ENCODE assay signal across 31 cellular contexts in the genomic region with DNA sequence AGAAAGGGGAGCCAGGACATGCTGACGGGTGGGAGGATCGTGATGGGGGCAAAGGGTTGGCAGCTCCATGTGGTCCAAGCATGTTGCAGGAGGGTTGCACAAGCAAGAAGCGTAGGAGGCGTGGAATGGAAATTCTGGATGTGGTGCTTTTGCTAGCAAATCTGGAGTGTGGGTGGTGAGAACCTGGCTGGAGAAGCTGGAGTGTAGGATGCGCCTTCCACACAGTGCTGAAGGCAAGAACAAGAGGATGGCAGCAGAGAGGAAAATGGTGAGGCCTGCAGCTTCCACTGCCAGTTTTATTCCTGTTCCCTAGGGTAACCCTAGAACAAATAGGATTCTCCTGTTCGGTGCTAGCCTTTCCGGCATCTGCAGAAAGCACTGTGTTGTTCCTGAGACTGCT. TPM values are rescaled to one million over a fixed set of nuclear protein-coding genes. Genes with fewer than 3 reads are reported as not detected.
"Had no signal": no experiment of that assay in that cellular context is flagged by ENCODE, and none has a peak within 500 bp of the region (broad histone marks: within the 10 kb centered on the region; RNA-seq: fewer than 3 reads in every experiment).

No MANE protein-coding gene starts in this region.

- H3K9me3 Mint-ChIP-seq: activated B cell treated with CpG ODN at 0.5 μM for 24 hours; activated CD4-positive, alpha-beta T cell treated with anti-CD3 and anti-CD28 coated beads, Interleukin-2, amount 10 ng/mL, durations not matched to agents 24 days and 14 days; activated naive CD4-positive, alpha-beta T cell treated with anti-CD3 and anti-CD28 coated beads, Interleukin-2, amount 10 ng/mL, durations not matched to agents 7 days and 5 days; activated naive CD8-positive, alpha-beta T cell treated with anti-CD3 and anti-CD28 coated beads for 36 hours; activated T-cell treated with anti-CD3 and anti-CD28 coated beads, Interleukin-2, amount 50 U/mL, for 24 hours; activated T-helper 1 cell treated with anti-CD3 and anti-CD28 coated beads, Interleukin-12 subunit alpha, Interleukin-12 subunit beta, Interleukin-2, Interleukin-4 antibody, amounts not matched to agents 30 ng/mL and 10 ng/mL and 1 ng/mL, durations not matched to agents 14 hours and 24 hours and 36 hours; T-cell had no signal

- H3K4me3 Mint-ChIP-seq: activated B cell treated with CpG ODN at 0.5 μM for 24 hours; activated CD4-positive, alpha-beta T cell treated with anti-CD3 and anti-CD28 coated beads, Interleukin-2, amount 10 ng/mL, durations not matched to agents 24 days and 14 days; activated naive CD4-positive, alpha-beta T cell treated with anti-CD3 and anti-CD28 coated beads, Interleukin-2, amount 10 ng/mL, durations not matched to agents 7 days and 5 days; activated naive CD8-positive, alpha-beta T cell treated with anti-CD3 and anti-CD28 coated beads for 36 hours; activated T-cell treated with anti-CD3 and anti-CD28 coated beads, Interleukin-2, amount 50 U/mL, for 24 hours; activated T-helper 1 cell treated with anti-CD3 and anti-CD28 coated beads, Interleukin-12 subunit alpha, Interleukin-12 subunit beta, Interleukin-2, Interleukin-4 antibody, amounts not matched to agents 30 ng/mL and 10 ng/mL and 1 ng/mL, durations not matched to agents 14 hours and 24 hours and 36 hours; T-cell had no signal

- H3K4me3 ChIP-seq: breast epithelium, K562, SK-N-MC had no signal

- DNase-seq: activated B cell treated with CpG ODN at 0.5 μM for 24 hours; activated CD4-positive, alpha-beta T cell treated with anti-CD3 and anti-CD28 coated beads for 1 hour; activated CD4-positive, alpha-beta T cell treated with anti-CD3 and anti-CD28 coated beads, Interleukin-2, amount 10 ng/mL, durations not matched to agents 24 days and 14 days; activated CD4-positive, alpha-beta T cell treated with anti-CD3 and anti-CD28 coated beads, Interleukin-2, amount 50 U/mL, for 48 hours; activated CD8-positive, alpha-beta memory T cell treated with anti-CD3 and anti-CD28 coated beads, Interleukin-2, amount 50 U/mL, for 48 hours; activated gamma-delta T cell; activated naive CD4-positive, alpha-beta T cell treated with anti-CD3 and anti-CD28 coated beads, Interleukin-2, amount 10 ng/mL, durations not matched to agents 7 days and 5 days; activated naive CD8-positive, alpha-beta T cell treated with anti-CD3 and anti-CD28 coated beads for 36 hours; activated T-cell treated with anti-CD3 and anti-CD28 coated beads, Interleukin-2, amount 50 U/mL, for 24 hours; aorta; caudate nucleus; Karpas-422; MM.1S; NCI-H1092; NCI-H1417; NCI-H1930; NCI-H2171 treated with DMSO at 0.1 percent for 48 hours; NCI-H345; NCI-H510A; NCI-H526 treated with DMSO at 0.1 percent for 48 hours; NCI-H82; T-cell; T-helper 2 cell; T1000 had no signal

- H3K36me3 ChIP-seq: breast epithelium had no signal

- H3K9me3 ChIP-seq: breast epithelium had no signal

- H3K27ac ChIP-seq: breast epithelium, SK-N-MC had no signal

- H3K27ac Mint-ChIP-seq: activated B cell treated with CpG ODN at 0.5 μM for 24 hours; activated CD4-positive, alpha-beta T cell treated with anti-CD3 and anti-CD28 coated beads, Interleukin-2, amount 10 ng/mL, durations not matched to agents 24 days and 14 days; activated naive CD4-positive, alpha-beta T cell treated with anti-CD3 and anti-CD28 coated beads, Interleukin-2, amount 10 ng/mL, durations not matched to agents 7 days and 5 days; activated naive CD8-positive, alpha-beta T cell treated with anti-CD3 and anti-CD28 coated beads for 36 hours; activated T-cell treated with anti-CD3 and anti-CD28 coated beads, Interleukin-2, amount 50 U/mL, for 24 hours; activated T-helper 1 cell treated with anti-CD3 and anti-CD28 coated beads, Interleukin-12 subunit alpha, Interleukin-12 subunit beta, Interleukin-2, Interleukin-4 antibody, amounts not matched to agents 30 ng/mL and 10 ng/mL and 1 ng/mL, durations not matched to agents 14 hours and 24 hours and 36 hours had no signal

- H3K27me3 ChIP-seq: breast epithelium had no signal

- H3K27me3 Mint-ChIP-seq: activated B cell treated with CpG ODN at 0.5 μM for 24 hours; activated T-cell treated with anti-CD3 and anti-CD28 coated beads, Interleukin-2, amount 50 U/mL, for 24 hours; T-cell had no signal

- ATAC-seq: K562, Right ventricle myocardium inferior, T-cell had no signal

- H3K4me1 ChIP-seq: breast epithelium had no signal

- H3K36me3 Mint-ChIP-seq: activated naive CD4-positive, alpha-beta T cell treated with anti-CD3 and anti-CD28 coated beads, Interleukin-2, amount 10 ng/mL, durations not matched to agents 7 days and 5 days; activated naive CD8-positive, alpha-beta T cell treated with anti-CD3 and anti-CD28 coated beads for 36 hours; T-cell had no signal

RNA-seq across cellular contexts. Expression of a gene that starts 22.4 kb away (rescaled TPM):
- total RNA-seq: activated B cell treated with CpG ODN at 0.5 μM for 24 hours; activated CD4-positive, alpha-beta T cell treated with anti-CD3 and anti-CD28 coated beads, Interleukin-2, amount 10 ng/mL, durations not matched to agents 24 days and 14 days; activated CD8-positive, alpha-beta memory T cell treated with anti-CD3 and anti-CD28 coated beads for 36 hours; activated naive CD8-positive, alpha-beta T cell treated with anti-CD3 and anti-CD28 coated beads for 36 hours; activated T-helper 1 cell treated with anti-CD3 and anti-CD28 coated beads, Interleukin-12 subunit alpha, Interleukin-12 subunit beta, Interleukin-2, Interleukin-4 antibody, amounts not matched to agents 30 ng/mL and 10 ng/mL and 1 ng/mL, durations not matched to agents 14 hours and 24 hours and 36 hours; K562; OCI-LY7; Right ventricle myocardium inferior had no signal
- polyA plus RNA-seq: aorta, K562 had no signal
